In the genomic region with DNA sequence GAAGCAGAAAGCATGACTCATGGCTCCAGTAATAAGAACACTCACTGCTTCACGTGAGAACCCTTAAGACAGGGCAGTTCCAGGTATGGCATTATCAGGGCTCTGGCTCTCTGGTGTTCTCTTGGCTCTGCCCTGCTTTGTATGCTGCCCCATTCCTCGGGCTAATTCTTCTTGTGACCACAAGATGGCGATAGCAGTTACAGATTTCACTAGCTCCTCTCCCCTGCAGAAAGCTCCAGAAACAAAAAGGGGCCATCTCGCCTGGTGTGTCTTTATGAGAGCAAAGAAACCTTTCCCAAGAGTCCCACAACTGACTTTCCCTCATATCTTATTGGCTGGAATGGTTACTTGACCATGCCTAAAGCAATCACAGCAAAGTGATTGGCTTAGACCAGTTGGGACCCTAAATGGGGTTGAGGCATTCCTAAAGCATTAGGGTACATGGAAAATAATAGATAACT, we compare ENCODE assay signal across 1 cellular context.
TF ChIP-seq lines count a peak whose summit lies in the region.

No MANE protein-coding gene starts in this region.

TF ChIP-seq in H1, 55 proteins besides CTCF, POLR2A, EP300 and RAD21:
- no peak for TF ChIP-seq RXRA (IDR thresholded peaks at IDR 0.05; ENCODE audit: insufficient read depth, low read depth, low read length)
- TF ChIP-seq TEAD4 (IDR thresholded peaks at IDR 0.05; ENCODE audit: low read depth, low read length): 0 out of 2 replicates have a peak, but pooled peaks have one; percentile 27
- TF ChIP-seq EZH2 (IDR thresholded peaks at IDR 0.05; ENCODE audit: low read depth, low read length, severe bottlenecking): no peak
